1 cellular context compared by ENCODE assay signal in the genomic region with DNA sequence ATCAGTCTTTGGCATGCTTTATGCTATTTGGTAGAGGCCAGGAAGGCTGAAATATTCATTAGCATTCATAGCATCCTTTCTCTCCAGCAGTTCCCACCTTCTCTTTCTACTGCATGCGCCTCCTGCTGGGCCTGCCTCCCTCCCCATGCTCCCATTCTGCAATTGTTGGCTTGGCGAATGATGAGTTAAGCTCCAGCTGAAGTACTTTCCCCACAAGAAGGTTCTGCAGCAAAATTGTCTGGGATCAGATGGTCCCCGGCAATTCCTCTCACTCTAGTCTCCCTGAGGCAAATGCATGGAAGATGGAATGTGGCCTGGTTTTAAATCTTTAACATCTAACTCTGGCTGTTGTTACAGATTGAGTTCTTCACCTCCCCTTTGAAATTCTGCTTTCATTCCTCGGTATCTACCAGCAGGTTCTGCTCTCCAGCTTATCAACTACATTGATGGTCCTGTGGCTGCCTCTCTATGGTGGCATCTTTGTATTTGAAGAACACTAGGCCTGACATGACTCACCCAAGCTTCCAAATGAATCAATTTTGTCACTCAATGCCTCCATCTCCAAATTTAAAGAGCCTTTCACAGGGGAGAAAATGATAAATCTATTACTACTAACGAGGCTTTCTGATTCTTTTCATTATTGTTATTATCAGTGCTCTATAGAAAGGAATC.
TF ChIP-seq lines count a peak whose summit lies in the region.

No MANE protein-coding gene starts in this region.

TF ChIP-seq in SK-N-SH, 30 proteins besides CTCF, POLR2A, EP300 and RAD21:
- no peak for TF ChIP-seq POLR2AphosphoS5 (IDR thresholded peaks at IDR 0.05; ENCODE audit: low read depth, low read length)
